Comparison of ENCODE assay signal across 18 cellular contexts in the genomic region with DNA sequence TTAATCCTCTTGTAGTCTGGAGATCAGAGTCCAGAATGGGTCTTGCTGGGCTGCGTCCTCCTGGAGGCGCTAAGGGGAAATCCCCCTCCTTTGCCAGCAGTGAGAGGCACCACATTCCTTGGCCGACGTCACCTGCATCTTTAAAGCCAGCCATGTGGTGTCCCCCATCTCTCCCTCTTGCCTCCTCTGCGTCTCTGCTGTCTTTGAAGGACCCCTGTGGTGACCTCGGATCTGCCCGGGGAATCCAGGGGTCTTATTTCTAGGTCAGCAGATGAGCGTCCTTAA. TPM values are rescaled to one million over a fixed set of nuclear protein-coding genes. Genes with fewer than 3 reads are reported as not detected.
A peak's percentile ranks its signal among the peaks of the same experiment; 100 is the strongest.
DNase-seq lines count a peak whose midpoint lies in the region; ATAC-seq, FAIRE-seq and TF ChIP-seq lines count a peak whose summit lies in the region.
"Had no signal": no experiment of that assay in that cellular context is flagged by ENCODE, and none has a peak within 500 bp of the region (broad histone marks: within the 10 kb centered on the region; RNA-seq: fewer than 3 reads in every experiment).

No MANE protein-coding gene starts in this region.

- H3K9ac ChIP-seq in H1 (replicated peaks in 1 of 4; ENCODE audit: extremely low read depth in 1 of 4, low read depth in 3 of 4, low read length in 3 of 4) = no peak overlapping the region

- TF ChIP-seq POLR2A in H1 (IDR thresholded peaks at IDR 0.05; ENCODE audit: control extremely low read depth in 1 of 2, low read depth in 2 of 2, low read length in 2 of 2) = no peak
- no peak for TF ChIP-seq POLR2A in H54 (IDR thresholded peaks at IDR 0.05; ENCODE audit: low read depth, low read length)

- no peak overlapping the region for H3K4ac ChIP-seq in H1 (replicated peaks; ENCODE audit: insufficient read length, low read depth, low read length)

- H3K4me3 ChIP-seq in H1 (ENCODE audit: extremely low read depth in 1 of 4, insufficient read depth in 2 of 4, low read depth in 3 of 4, low read length in 4 of 4) (no peak overlapping the region), retinal pigment epithelial cell (ENCODE audit: low read length) (no peak overlapping the region)
- H3K4me3 ChIP-seq: colonic mucosa had no signal

- H2BK5ac ChIP-seq in H1 (ENCODE audit: low read depth, low read length) = no peak overlapping the region

- no peaks in the 10 kb centered on the region for H3K27me3 ChIP-seq in H1 (replicated peaks in 1 of 4; ENCODE audit: control insufficient read depth in 3 of 4, extremely low read depth in 1 of 4, insufficient read depth in 3 of 4, low read length in 3 of 4)
- H3K27me3 ChIP-seq: colonic mucosa had no signal

- no peak overlapping the region for H4K8ac ChIP-seq in H1 (ENCODE audit: extremely low read depth, insufficient read depth, low read length)

- H3K9me3 Mint-ChIP-seq in activated CD4-positive, alpha-beta T cell treated with anti-CD3 and anti-CD28 coated beads, Interleukin-2, amount 10 ng/mL, durations not matched to agents 7 days and 5 days = no peaks in the 10 kb centered on the region
- no peaks in the 10 kb centered on the region for H3K9me3 Mint-ChIP-seq in T-cell
- H3K9me3 Mint-ChIP-seq: type B pancreatic cell had no signal

- H3K36me3 Mint-ChIP-seq in activated CD4-positive, alpha-beta T cell treated with anti-CD3 and anti-CD28 coated beads, Interleukin-2, amount 10 ng/mL, durations not matched to agents 7 days and 5 days (ENCODE audit: low read depth) = peaks cover 56% of the 10 kb centered on the region
- H3K36me3 Mint-ChIP-seq in T-cell = peaks cover 44% of the 10 kb centered on the region

- no peaks in the 10 kb centered on the region for H3K79me1 ChIP-seq in H1 (ENCODE audit: low read depth, low read length)

- H3K4me1 Mint-ChIP-seq in activated CD4-positive, alpha-beta T cell treated with anti-CD3 and anti-CD28 coated beads, Interleukin-2, amount 10 ng/mL, durations not matched to agents 7 days and 5 days = peaks cover 29% of the 10 kb centered on the region
- peaks cover 27 to 35% (median 28%) of the 10 kb centered on the region in 3 donors for H3K4me1 Mint-ChIP-seq in T-cell

- no peak overlapping the region for H3K56ac ChIP-seq in H1 (replicated peaks; ENCODE audit: insufficient read length, low read depth, low read length)

- H2AFZ ChIP-seq in H1 (ENCODE audit: low read length) = no peak overlapping the region

- H2BK15ac ChIP-seq in H1 (ENCODE audit: low read length) = no peak overlapping the region

- TF ChIP-seq RAD21 in H1 (IDR thresholded peaks at IDR 0.05 in 1 of 2, conservative IDR thresholded peaks at IDR 0.05 in 1 of 2; ENCODE audit: low read depth in 2 of 2, low read length in 2 of 2) = peak; percentile 20 to 47; a peak in 3 of 4 replicates

- ATAC-seq in T-cell (replicated peaks in 1 of 4) (no peak), GM18511 (IDR thresholded peaks at IDR 0.05; ENCODE audit: unreplicated experiment) (no peak), GM18502 (IDR thresholded peaks at IDR 0.05; ENCODE audit: poor library complexity, unreplicated experiment) (no peak)

- H3K14ac ChIP-seq in H1 (ENCODE audit: insufficient read length) = no peak overlapping the region

- no peak overlapping the region for H3K4me2 ChIP-seq in H1 (ENCODE audit: insufficient read depth in 1 of 2, low read depth in 2 of 2, low read length in 2 of 2)

- no peak overlapping the region for H2BK20ac ChIP-seq in H1 (ENCODE audit: low read length)

- no peak overlapping the region for H3K27ac Mint-ChIP-seq in activated CD4-positive, alpha-beta T cell treated with anti-CD3 and anti-CD28 coated beads, Interleukin-2, amount 10 ng/mL, durations not matched to agents 7 days and 5 days
- H3K27ac Mint-ChIP-seq in T-cell = peak overlapping the region in 1 of 2 donors; percentile 96
- H3K27ac Mint-ChIP-seq: type B pancreatic cell had no signal

- H3K4me1 ChIP-seq in H1 (replicated peaks in 1 of 4; ENCODE audit: control insufficient read depth in 3 of 4, insufficient read depth in 4 of 4, low read length in 3 of 4) = peaks cover 0 to 2% (median 1%) of the 10 kb centered on the region in 4 experiments; a peak in 3 of 7 replicates
- H3K4me1 ChIP-seq: colonic mucosa had no signal

- H3K4me3 Mint-ChIP-seq in activated CD4-positive, alpha-beta T cell treated with anti-CD3 and anti-CD28 coated beads, Interleukin-2, amount 10 ng/mL, durations not matched to agents 7 days and 5 days = peak overlapping the region; percentile 84
- peak overlapping the region; percentile 88 to 90 (median 89) for H3K4me3 Mint-ChIP-seq in T-cell
- H3K4me3 Mint-ChIP-seq: type B pancreatic cell had no signal

- H3K23ac ChIP-seq in H1 (ENCODE audit: insufficient read length) = no peak overlapping the region

- no peaks in the 10 kb centered on the region for H3K23me2 ChIP-seq in H1 (ENCODE audit: low read depth, low read length)

- POLR2A ChIA-PET in activated CD4-positive, alpha-beta T cell treated with anti-CD3 and anti-CD28 coated beads, Interleukin-2, amount 10 ng/mL, durations not matched to agents 7 days and 5 days (lab: Charles Lee) = no interaction called here
- POLR2A ChIA-PET in T-cell (lab: Charles Lee) (no interaction called here), H1 (lab: Charles Lee; ENCODE audit: partially characterized antibody) (no interaction called here)

- CTCF ChIA-PET in activated CD4-positive, alpha-beta T cell treated with anti-CD3 and anti-CD28 coated beads, Interleukin-2, amount 10 ng/mL, durations not matched to agents 7 days and 5 days (lab: Charles Lee) = no interaction called here
- CTCF ChIA-PET in T-cell (lab: Charles Lee) (no interaction called here), H1 (lab: Charles Lee; ENCODE audit: partially characterized antibody) (interaction anchor here (0.9 to 1.3 kb wide), 3 partner anchors 9 to 628 kb away, joined by 4 to 6 read pairs (median 5); no protein-coding TSS in a partner anchor)

- H2BK120ac ChIP-seq in H1 (replicated peaks; ENCODE audit: low read depth, low read length) = no peak overlapping the region

- H4K5ac ChIP-seq in H1 (ENCODE audit: insufficient read length, low read depth, low read length) = no peak overlapping the region

- no peak for DNase-seq in activated CD4-positive, alpha-beta T cell treated with anti-CD3 and anti-CD28 coated beads, Interleukin-2, amount 10 ng/mL, durations not matched to agents 7 days and 5 days
- no peak for DNase-seq in activated CD4-positive, alpha-beta T cell treated with anti-CD3 and anti-CD28 coated beads for 48 hours
- no peak for DNase-seq in T-cell
- DNase-seq in H1 (ENCODE audit: low read depth in 1 of 2, low spot score in 2 of 2) = peak in 1 of 2 experiments; percentile 47
- DNase-seq in retinal pigment epithelial cell (ENCODE audit: low read depth) = no peak
- no peak for DNase-seq in H54 (ENCODE audit: insufficient read length, low spot score)
- DNase-seq: colonic mucosa; GF-D8; MV-4-11; NCI-H526 treated with DMSO at 0.1 percent for 48 hours; occipital lobe; stimulated activated CD4-positive, alpha-beta T cell treated with anti-CD3 and anti-CD28 coated beads, Interleukin-2, amount 100 ng/mL, for 48 hours had no signal

- H4K20me1 ChIP-seq in H1 (replicated peaks in 1 of 2; ENCODE audit: control insufficient read depth in 1 of 2, insufficient read depth in 2 of 2, low read length in 2 of 2) = peaks cover 0 to 11% of the 10 kb centered on the region in 2 experiments

- H2BK12ac ChIP-seq in H1 (ENCODE audit: low read depth, low read length) = no peak overlapping the region

- TF ChIP-seq EP300 in H1 (IDR thresholded peaks at IDR 0.05; ENCODE audit: borderline replicate concordance in 1 of 2, low read depth in 2 of 2, low read length in 2 of 2) = no peak

- H4K91ac ChIP-seq in H1 (replicated peaks; ENCODE audit: insufficient read length, low read length) = no peak overlapping the region

- 82% methylated on average over 8 of the region's 8 CpGs; no CpG with 5 or more reads in 1 of the 2 experiments for WGBS in H1 (ENCODE audit: extremely low coverage in 1 of 2, insufficient coverage in 1 of 2, insufficient read length in 1 of 2, insufficient replicate concordance in 2 of 2, low coverage in 1 of 2, low lambda C conversion rate in 2 of 2, missing lambda C conversion rate in 1 of 2), 2 experiments

- peak in 2 of 3 experiments; percentile 15 to 46; a peak in 2 of 4 replicates for TF ChIP-seq CTCF in H1 (IDR thresholded peaks at IDR 0.05; ENCODE audit: control extremely low read depth in 1 of 3, insufficient read depth in 1 of 3, low read depth in 1 of 3, low read length in 3 of 3)
- TF ChIP-seq CTCF in retinal pigment epithelial cell (conservative IDR thresholded peaks at IDR 0.05; ENCODE audit: low read depth, low read length) = peak; percentile 9

- no peaks in the 10 kb centered on the region for H3K79me2 ChIP-seq in H1 (ENCODE audit: control insufficient read depth in 1 of 2, insufficient read depth in 2 of 2, low read length in 2 of 2)

- H3K27ac ChIP-seq in H1 (ENCODE audit: low read depth, low read length) = no peak overlapping the region
- H3K27ac ChIP-seq: colonic mucosa, epithelial cell of prostate had no signal

- FAIRE-seq in H1 (lab: Jason Lieb, UNC) = peak; percentile 19
- FAIRE-seq in H54 (lab: Jason Lieb, UNC) = no peak
- FAIRE-seq: islet of Langerhans, RCC 7860 had no signal

- no peaks in the 10 kb centered on the region for H3K27me3 Mint-ChIP-seq in activated CD4-positive, alpha-beta T cell treated with anti-CD3 and anti-CD28 coated beads, Interleukin-2, amount 10 ng/mL, durations not matched to agents 7 days and 5 days
- H3K27me3 Mint-ChIP-seq in T-cell = no peaks in the 10 kb centered on the region
- H3K27me3 Mint-ChIP-seq: type B pancreatic cell had no signal

- no peak overlapping the region for H2AK5ac ChIP-seq in H1 (ENCODE audit: low read depth, low read length)

- H3K36me3 ChIP-seq in H1 (ENCODE audit: control insufficient read depth in 2 of 4, insufficient read depth in 4 of 4, low read length in 3 of 4) = peaks cover 0 to 13% (median 7%) of the 10 kb centered on the region in 4 experiments; a peak in 5 of 8 replicates

- no peak overlapping the region for H3K18ac ChIP-seq in H1 (ENCODE audit: extremely low read depth, low read length)

- H3K9me3 ChIP-seq in H1 (ENCODE audit: insufficient read depth in 2 of 2, low read depth in 1 of 2, low read length in 1 of 2) = no peaks in the 10 kb centered on the region
- H3K9me3 ChIP-seq: colonic mucosa had no signal

RNA-seq across cellular contexts. Expression of a gene that starts 27.2 kb away (rescaled TPM):
- 10 to 100 TPM; 18.2 to 19.2 TPM for total RNA-seq in activated CD4-positive, alpha-beta T cell treated with anti-CD3 and anti-CD28 coated beads, Interleukin-2, amount 10 ng/mL, durations not matched to agents 7 days and 5 days
- 10 to 100 TPM in 2 of 5 donors, 1 to 10 TPM in 3; 5.9 to 13.8 (median 8.2) TPM for total RNA-seq in T-cell
- 18.6 and 19.4 TPM in 2 replicates for total RNA-seq in H1 (2021; fragmentation: NEBNext Ultra II Directional; extraction: Animal tissue kit (Norgen Biotek cat#: 25700))
- 14.5 and 18.4 TPM in 2 replicates for polyA plus RNA-seq in H1 (2011; rRNA removed)
- 17.5 TPM for polyA plus RNA-seq in H1 (2011; cell fraction: cytosol; rRNA removed)
- polyA plus RNA-seq in H1 (2011; cell fraction: nucleus; rRNA removed) = 14.7 TPM
- 10.9 to 16.8 TPM (median 14.0 TPM) in 4 replicates for polyA plus RNA-seq in H1 (2012, experiment 1 of 2)
- 10.7 TPM for polyA plus RNA-seq in H1 (2012, experiment 2 of 2)
- 7.5 TPM for polyA plus RNA-seq in H1 (2013, experiment 1 of 2)
- polyA plus RNA-seq in H1 (2013, experiment 2 of 2) = 7.3 TPM
- polyA minus RNA-seq in H1 (2011; rRNA and poly(A)+ RNA removed) = 7.6 and 7.7 TPM in 2 replicates
- polyA minus RNA-seq in H1 (2011; cell fraction: cytosol; rRNA and poly(A)+ RNA removed) = 5.4 TPM
- 2.2 TPM for polyA minus RNA-seq in H1 (2011; cell fraction: nucleus; rRNA and poly(A)+ RNA removed)

RNA-seq across cellular contexts. Expression of a gene that starts 41.7 kb away (rescaled TPM):
- total RNA-seq in activated CD4-positive, alpha-beta T cell treated with anti-CD3 and anti-CD28 coated beads, Interleukin-2, amount 10 ng/mL, durations not matched to agents 7 days and 5 days = 10 to 100 TPM; 46.8 to 50.9 TPM
- total RNA-seq in T-cell = 10 to 100 TPM; 27.1 to 40.4 (median 33.2) TPM
- total RNA-seq in H1 (2021; fragmentation: NEBNext Ultra II Directional; extraction: Animal tissue kit (Norgen Biotek cat#: 25700)) = 67.2 and 70.3 TPM in 2 replicates
- 45.4 and 47.1 TPM in 2 replicates for polyA plus RNA-seq in H1 (2011; rRNA removed)
- polyA plus RNA-seq in H1 (2011; cell fraction: cytosol; rRNA removed) = 41.9 TPM
- polyA plus RNA-seq in H1 (2011; cell fraction: nucleus; rRNA removed) = 31.9 TPM
- 70.0 to 81.4 TPM (median 74.8 TPM) in 4 replicates for polyA plus RNA-seq in H1 (2012, experiment 1 of 2)
- 55.7 TPM for polyA plus RNA-seq in H1 (2012, experiment 2 of 2)
- 41.7 TPM for polyA plus RNA-seq in H1 (2013, experiment 1 of 2)
- polyA plus RNA-seq in H1 (2013, experiment 2 of 2) = 39.8 TPM
- polyA minus RNA-seq in H1 (2011; rRNA and poly(A)+ RNA removed) = 35.2 and 38.4 TPM in 2 replicates
- polyA minus RNA-seq in H1 (2011; cell fraction: cytosol; rRNA and poly(A)+ RNA removed) = 35.2 TPM
- polyA minus RNA-seq in H1 (2011; cell fraction: nucleus; rRNA and poly(A)+ RNA removed) = 16.6 TPM
